ENCODE assay signal across 16 cellular contexts in genomic region chr21:36381841-36382589, GRCh38. TPM values are rescaled to one million over a fixed set of nuclear protein-coding genes. Genes with fewer than 3 reads are reported as not detected.
DNase-seq lines count a peak whose midpoint lies in the region; ATAC-seq, FAIRE-seq and TF ChIP-seq lines count a peak whose summit lies in the region.
"Had no signal": no experiment of that assay in that cellular context is flagged by ENCODE, and none has a peak within 500 bp of the region (broad histone marks: within the 10 kb centered on the region; RNA-seq: fewer than 3 reads in every experiment).

No MANE protein-coding gene starts in this region.

- no peak for TF ChIP-seq RAD21 in A549 (conservative IDR thresholded peaks at IDR 0.05 in 1 of 2, IDR thresholded peaks at IDR 0.05 in 1 of 2)

- peaks cover 12% of the 10 kb centered on the region; the same call in 2 of the 3 replicates for H3K4me1 ChIP-seq in A549
- H3K4me1 ChIP-seq: ascending aorta, parathyroid adenoma had no signal

- intact Hi-C loops in Calu3 (cut with micrococcal nuclease; ENCODE audit: unreplicated experiment), result no loop called here
- intact Hi-C loops in activated CD4-positive, alpha-beta memory T cell treated with anti-CD3 and anti-CD28 coated beads for 36 hours (cut with micrococcal nuclease), result no loop called here

- POLR2A ChIA-PET in A549 (lab: Yijun Ruan, JAX), result interaction anchor here (0.6 kb wide), 1 partner anchor 10 kb away, joined by 12 read pairs; no protein-coding TSS in a partner anchor
- POLR2A ChIA-PET in activated CD4-positive, alpha-beta memory T cell treated with anti-CD3 and anti-CD28 coated beads for 36 hours (lab: Charles Lee), result no interaction called here

- TF ChIP-seq POLR2A in A549 (IDR thresholded peaks at IDR 0.05; ENCODE audit: low read length), result no peak

- no peak for TF ChIP-seq EP300 in A549 (IDR thresholded peaks at IDR 0.05)

- H3K27ac ChIP-seq in A549, result peak overlapping the region; percentile 58 to 77; a peak in 5 of 6 replicates
- H3K27ac ChIP-seq: ascending aorta, BLaER1, parathyroid adenoma, tibial nerve had no signal

- peak overlapping the region; percentile 56 for H3K27ac Mint-ChIP-seq in Calu3 (ENCODE audit: unreplicated experiment)
- peak overlapping the region; percentile 9 for H3K27ac Mint-ChIP-seq in activated CD4-positive, alpha-beta memory T cell treated with anti-CD3 and anti-CD28 coated beads for 36 hours

- CTCF ChIA-PET in A549 (lab: Yijun Ruan, JAX), result interaction anchor here (0.6 kb wide), 1 partner anchor 253 kb away, joined by 3 read pairs; no protein-coding TSS in a partner anchor
- CTCF ChIA-PET in Calu3 (lab: Charles Lee), result interaction anchor here (0.6 kb wide), 1 partner anchor 533 kb away, joined by 4 read pairs; no protein-coding TSS in a partner anchor
- CTCF ChIA-PET in activated CD4-positive, alpha-beta memory T cell treated with anti-CD3 and anti-CD28 coated beads for 36 hours (lab: Charles Lee), result interaction anchor here (1.3 kb wide), 1 partner anchor 166 kb away, joined by 3 read pairs; no protein-coding TSS in a partner anchor

- H3K4me3 ChIP-seq in A549, result no peak overlapping the region
- H3K4me3 ChIP-seq: ascending aorta, BLaER1, tibial nerve had no signal

- 80% methylated on average over 9 of the region's 9 CpGs for WGBS in A549 (ENCODE audit: missing lambda C conversion rate)

- no peaks in the 10 kb centered on the region for H3K9me3 Mint-ChIP-seq in Calu3 (ENCODE audit: low read depth, unreplicated experiment)
- H3K9me3 Mint-ChIP-seq in activated CD4-positive, alpha-beta memory T cell treated with anti-CD3 and anti-CD28 coated beads for 36 hours, result no peaks in the 10 kb centered on the region

- no peak overlapping the region for H3K4me3 Mint-ChIP-seq in Calu3 (ENCODE audit: low read depth, unreplicated experiment)
- H3K4me3 Mint-ChIP-seq in activated CD4-positive, alpha-beta memory T cell treated with anti-CD3 and anti-CD28 coated beads for 36 hours, result no peak overlapping the region

- DNase-seq in A549 (ENCODE audit: low read depth in 1 of 2, low spot score in 1 of 2) (no peak), Calu3 (peak; percentile 2), kidney glomerular epithelial cell (lab: John Stamatoyannopoulos, UW) (peak; percentile 9), germinal center (ENCODE audit: low spot score) (no peak)
- no peak for DNase-seq in activated CD4-positive, alpha-beta memory T cell treated with anti-CD3 and anti-CD28 coated beads for 36 hours
- DNase-seq: activated T-cell treated with anti-CD3 and anti-CD28 coated beads, Interleukin-2, amount 50 U/mL, for 48 hours; DND-41; midbrain; SK-N-SH had no signal

- H3K36me3 Mint-ChIP-seq in Calu3 (ENCODE audit: insufficient read depth, unreplicated experiment), result peaks cover 16% of the 10 kb centered on the region
- peaks cover 7% of the 10 kb centered on the region for H3K36me3 Mint-ChIP-seq in activated CD4-positive, alpha-beta memory T cell treated with anti-CD3 and anti-CD28 coated beads for 36 hours

- H3K27me3 Mint-ChIP-seq in Calu3 (ENCODE audit: unreplicated experiment), result no peaks in the 10 kb centered on the region
- no peaks in the 10 kb centered on the region for H3K27me3 Mint-ChIP-seq in activated CD4-positive, alpha-beta memory T cell treated with anti-CD3 and anti-CD28 coated beads for 36 hours

- no peak for FAIRE-seq in A549 (lab: Jason Lieb, UNC)

- no peak for TF ChIP-seq CTCF in A549 (IDR thresholded peaks at IDR 0.05)
- no peak for TF ChIP-seq CTCF in Calu3 (IDR thresholded peaks at IDR 0.05; ENCODE audit: unreplicated experiment)

- H3K4me2 ChIP-seq in A549, result 0 out of 3 replicates have a peak overlapping the region, but pooled peaks have one; percentile 15
- H3K4me2 ChIP-seq: BLaER1, SK-N-SH had no signal

- no peaks in the 10 kb centered on the region for H3K9me3 ChIP-seq in A549
- H3K9me3 ChIP-seq: ascending aorta, BLaER1, SK-N-SH, tibial nerve had no signal

- no peak for ATAC-seq in A549
- ATAC-seq in HG03135 (IDR thresholded peaks at IDR 0.05; ENCODE audit: unreplicated experiment), result no peak
- ATAC-seq in HG03520 (IDR thresholded peaks at IDR 0.05; ENCODE audit: unreplicated experiment), result no peak
- no peak for ATAC-seq in GM19328 (IDR thresholded peaks at IDR 0.05; ENCODE audit: unreplicated experiment)

- peaks cover 11% of the 10 kb centered on the region for H3K4me1 Mint-ChIP-seq in Calu3 (ENCODE audit: low read depth, unreplicated experiment)
- peaks cover 12% of the 10 kb centered on the region for H3K4me1 Mint-ChIP-seq in activated CD4-positive, alpha-beta memory T cell treated with anti-CD3 and anti-CD28 coated beads for 36 hours (ENCODE audit: low read depth)

- BruUV-seq in Calu3 (replicated peaks; lab: Mats Ljungman, UMichigan), result no TSS peak

TF ChIP-seq in A549, 52 proteins besides CTCF, POLR2A, EP300 and RAD21:
- peak; percentile 82 for TF ChIP-seq MAFK (IDR thresholded peaks at IDR 0.05; ENCODE audit: partially characterized antibody)
- peak; percentile 79 for TF ChIP-seq NFE2L2 (conservative IDR thresholded peaks at IDR 0.05; ENCODE audit: low read length)
- TF ChIP-seq HES2 (IDR thresholded peaks at IDR 0.05), result no peak
- no peak for TF ChIP-seq RFX5 (IDR thresholded peaks at IDR 0.05)
- no peak for TF ChIP-seq EHF (CRISPR knock-in tag; IDR thresholded peaks at IDR 0.05)
TF ChIP-seq in A549: peak in this region for 2.

RNA-seq across cellular contexts. Expression of gene CHAF1B, which starts 3.2 kb away (rescaled TPM):
- 12.6 and 16.9 TPM in 2 replicates for polyA plus RNA-seq in A549 (2011; rRNA removed)
- polyA plus RNA-seq in A549 (2012; cell fraction: cytosol; rRNA removed), result 11.7 and 13.4 TPM in 2 replicates
- polyA plus RNA-seq in A549 (2012; cell fraction: nucleus; rRNA removed), result 8.3 and 12.9 TPM in 2 replicates
- 12.9 to 13.3 TPM (median 13.3 TPM) in 3 replicates for polyA plus RNA-seq in A549 (2017; fragmentation: RNase III; extraction: RNeasy Plus Mini Kit Qiagen cat#74134 plus additional on column Dnase treatment)
- 8.6 TPM in 2 replicates for polyA minus RNA-seq in A549 (2011; rRNA and poly(A)+ RNA removed)
- 13.2 and 16.0 TPM in 2 replicates for total RNA-seq in Calu3 (2022)
- total RNA-seq in activated CD4-positive, alpha-beta memory T cell treated with anti-CD3 and anti-CD28 coated beads for 36 hours, result 10 to 100 TPM; 28.9 to 31.2 TPM

Comparison
In these comparisons a context has a peak if more than half of its experiments do, and no peak if none do; other contexts are left out.
1. DNase-seq: peak in Calu3 (single experiment) and kidney glomerular epithelial cell (single experiment); none in A549 (0 of 2), activated CD4-positive, alpha-beta memory T cell treated with anti-CD3 and anti-CD28 coated beads for 36 hours (single experiment) and germinal center (single experiment).